ENCODE assay signal across 29 cellular contexts in the genomic region with DNA sequence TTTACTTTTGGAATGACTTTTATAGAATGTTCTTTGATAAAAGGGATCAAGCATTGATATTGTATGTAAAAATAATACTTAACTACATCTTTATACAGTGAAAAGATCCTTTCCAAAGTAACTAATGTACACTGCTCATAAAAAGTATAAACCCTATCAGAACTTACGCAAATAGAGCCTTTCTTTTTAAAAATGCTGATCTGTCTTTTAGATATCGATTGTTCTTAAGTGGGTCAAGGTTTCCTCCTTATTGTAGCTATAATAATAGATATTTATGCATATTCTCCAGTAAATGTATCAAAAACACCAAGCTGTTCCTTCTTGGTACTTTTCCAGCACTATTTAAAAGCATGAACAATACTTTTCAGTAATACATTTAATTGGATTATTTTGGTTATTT.
"Had no signal": no experiment of that assay in that cellular context is flagged by ENCODE, and none has a peak within 500 bp of the region (broad histone marks: within the 10 kb centered on the region; RNA-seq: fewer than 3 reads in every experiment).

No MANE protein-coding gene starts in this region.

- H3K9me3 ChIP-seq: ascending aorta, breast epithelium, colonic mucosa, esophagus squamous epithelium, gastroesophageal sphincter, heart right ventricle had no signal

- H3K4me3 ChIP-seq: ascending aorta, breast epithelium, cardiac muscle cell, colonic mucosa, esophagus squamous epithelium, gastroesophageal sphincter, heart right ventricle, hepatocyte had no signal

- FAIRE-seq: endometrium, endothelial cell of umbilical vein had no signal

- H3K27me3 ChIP-seq: ascending aorta, breast epithelium, cardiac muscle cell, colonic mucosa, esophagus squamous epithelium, gastroesophageal sphincter, heart right ventricle, hepatocyte had no signal

- H3K4me2 ChIP-seq: hepatocyte had no signal

- H3K36me3 ChIP-seq: colonic mucosa had no signal

- H3K79me2 ChIP-seq: hepatocyte had no signal

- H3K27ac ChIP-seq: ascending aorta, breast epithelium, cardiac muscle cell, colonic mucosa, epithelial cell of prostate, esophagus squamous epithelium, gastroesophageal sphincter, heart right ventricle, hepatocyte had no signal

- ATAC-seq: activated CD4-positive, alpha-beta T cell treated with anti-CD3 and anti-CD28 coated beads for 36 hours; activated naive CD4-positive, alpha-beta T cell treated with anti-CD3 and anti-CD28 coated beads, Interleukin-2, amount 50 U/mL, for 72 hours; activated T-cell treated with anti-CD3 and anti-CD28 coated beads, Interleukin-2, amount 50 U/mL, for 72 hours; gastroesophageal sphincter; heart right ventricle had no signal

- DNase-seq: activated CD4-positive, alpha-beta memory T cell treated with anti-CD3 and anti-CD28 coated beads for 36 hours; activated CD4-positive, alpha-beta T cell treated with anti-CD3 and anti-CD28 coated beads for 36 hours; activated CD4-positive, alpha-beta T cell treated with anti-CD3 and anti-CD28 coated beads, Interleukin-2, amount 10 ng/mL, durations not matched to agents 24 days and 14 days; activated CD4-positive, CD25-positive, alpha-beta regulatory T cell; activated CD4-positive, CD25-positive, alpha-beta regulatory T cell treated with anti-CD3 and anti-CD28 coated beads, Interleukin-2, amount 50 U/mL, for 72 hours; activated CD8-positive, alpha-beta memory T cell treated with anti-CD3 and anti-CD28 coated beads, Interleukin-2, amount 50 U/mL, for 48 hours; activated gamma-delta T cell; activated naive CD4-positive, alpha-beta T cell; activated naive CD4-positive, alpha-beta T cell treated with anti-CD3 and anti-CD28 coated beads, Interleukin-2, amount 10 ng/mL, durations not matched to agents 7 days and 5 days; activated naive CD8-positive, alpha-beta T cell treated with anti-CD3 and anti-CD28 coated beads, Interleukin-2, amount 10 ng/mL, durations not matched to agents 7 days and 5 days; activated T-cell treated with anti-CD3 and anti-CD28 coated beads for 4 hours; activated T-cell treated with anti-CD3 and anti-CD28 coated beads, Interleukin-2, amount 50 U/mL, for 24 hours; activated T-cell treated with anti-CD3 and anti-CD28 coated beads, Interleukin-2, amount 50 U/mL, for 72 hours; central memory CD4-positive, alpha-beta T cell; cerebellar nuclear complex; colonic mucosa; effector CD8-positive, alpha-beta T cell; esophagus squamous epithelium; foreskin melanocyte; heart right ventricle had no signal

- H2AFZ ChIP-seq: hepatocyte had no signal
